Comparison of ENCODE assay signal across 19 cellular contexts in the genomic region with DNA sequence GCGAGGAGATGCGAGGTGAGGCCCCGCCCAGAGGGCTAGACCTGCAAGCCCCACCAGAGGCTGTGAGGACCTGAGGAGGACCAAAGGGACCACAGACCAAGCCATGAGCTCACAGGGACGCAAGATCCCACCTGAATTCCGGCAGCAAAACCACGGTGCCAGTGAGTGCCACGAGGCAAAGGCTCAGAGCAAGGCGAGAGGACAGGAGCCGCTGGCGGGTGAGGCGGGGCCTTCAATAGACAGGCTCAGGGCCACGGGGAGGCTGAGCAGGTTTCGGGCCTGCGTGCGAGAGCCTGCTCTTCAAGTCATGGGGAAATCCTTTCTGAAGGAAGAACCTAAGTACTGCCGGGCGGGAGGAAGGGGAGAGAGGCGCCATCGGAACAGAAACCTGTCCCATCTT. TPM values are rescaled to one million over a fixed set of nuclear protein-coding genes. Genes with fewer than 3 reads are reported as not detected.
DNase-seq lines count a peak whose midpoint lies in the region; ATAC-seq and TF ChIP-seq lines count a peak whose summit lies in the region.
"Had no signal": no experiment of that assay in that cellular context is flagged by ENCODE, and none has a peak within 500 bp of the region (broad histone marks: within the 10 kb centered on the region; RNA-seq: fewer than 3 reads in every experiment).

No MANE protein-coding gene starts in this region.

- no peaks in the 10 kb centered on the region for H3K27me3 Mint-ChIP-seq in activated naive CD8-positive, alpha-beta T cell
- no peaks in the 10 kb centered on the region for H3K27me3 Mint-ChIP-seq in activated naive CD8-positive, alpha-beta T cell treated with anti-CD3 and anti-CD28 coated beads, Interleukin-2, amount 50 U/mL, for 24 hours
- H3K27me3 Mint-ChIP-seq in chondrocyte (ENCODE audit: low read depth): no peaks in the 10 kb centered on the region
- H3K27me3 Mint-ChIP-seq in neural progenitor cell (ENCODE audit: insufficient read depth, low read depth): peaks cover 8% of the 10 kb centered on the region
- H3K27me3 Mint-ChIP-seq: B cell; CD4-positive, alpha-beta memory T cell had no signal

- H3K4me2 ChIP-seq in neural progenitor cell: no peak overlapping the region

- TF ChIP-seq CTCF in chondrocyte (IDR thresholded peaks at IDR 0.05): no peak
- no peak for TF ChIP-seq CTCF in neural progenitor cell (IDR thresholded peaks at IDR 0.05)
- TF ChIP-seq CTCF in vagina (IDR thresholded peaks at IDR 0.05): no peak

- no peak for TF ChIP-seq POLR2A in vagina (IDR thresholded peaks at IDR 0.05)

- H3K9me3 Mint-ChIP-seq in activated naive CD8-positive, alpha-beta T cell (ENCODE audit: low read depth): no peaks in the 10 kb centered on the region
- H3K9me3 Mint-ChIP-seq in activated naive CD8-positive, alpha-beta T cell treated with anti-CD3 and anti-CD28 coated beads, Interleukin-2, amount 50 U/mL, for 24 hours: no peaks in the 10 kb centered on the region
- H3K9me3 Mint-ChIP-seq in chondrocyte (ENCODE audit: low read depth) (no peaks in the 10 kb centered on the region), neural progenitor cell (no peaks in the 10 kb centered on the region)
- H3K9me3 Mint-ChIP-seq: CD4-positive, alpha-beta memory T cell; HFFc6 had no signal

- H3K27me3 ChIP-seq in neural progenitor cell: no peaks in the 10 kb centered on the region
- H3K27me3 ChIP-seq in vagina: no peaks in the 10 kb centered on the region

- H3F3A ChIP-seq in neural progenitor cell (ENCODE audit: low read depth): no peaks in the 10 kb centered on the region

- peaks cover 16% of the 10 kb centered on the region for H4K20me1 ChIP-seq in neural progenitor cell (ENCODE audit: low read depth)

- H3K4me3 Mint-ChIP-seq in activated naive CD8-positive, alpha-beta T cell: no peak overlapping the region
- no peak overlapping the region for H3K4me3 Mint-ChIP-seq in activated naive CD8-positive, alpha-beta T cell treated with anti-CD3 and anti-CD28 coated beads, Interleukin-2, amount 50 U/mL, for 24 hours
- H3K4me3 Mint-ChIP-seq in chondrocyte (ENCODE audit: unreplicated experiment) (no peak overlapping the region), neural progenitor cell (no peak overlapping the region)
- H3K4me3 Mint-ChIP-seq: B cell; CD4-positive, alpha-beta memory T cell; HFFc6 had no signal

- H3K27ac ChIP-seq in neural progenitor cell (no peak overlapping the region), vagina (no peak overlapping the region)

- peak overlapping the region; percentile 28 for H3K27ac Mint-ChIP-seq in activated naive CD8-positive, alpha-beta T cell
- no peak overlapping the region for H3K27ac Mint-ChIP-seq in activated naive CD8-positive, alpha-beta T cell treated with anti-CD3 and anti-CD28 coated beads, Interleukin-2, amount 50 U/mL, for 24 hours
- H3K27ac Mint-ChIP-seq in chondrocyte (ENCODE audit: unreplicated experiment) (peak overlapping the region; percentile 41), neural progenitor cell (peak overlapping the region; percentile 25)
- H3K27ac Mint-ChIP-seq: B cell, HFFc6 had no signal

- no peaks in the 10 kb centered on the region for H3K9me3 ChIP-seq in neural progenitor cell (ENCODE audit: low read depth)
- no peaks in the 10 kb centered on the region for H3K9me3 ChIP-seq in vagina

- H2AFZ ChIP-seq in neural progenitor cell (replicated peaks): no peak overlapping the region

- no peak for ATAC-seq in activated naive CD8-positive, alpha-beta T cell treated with anti-CD3 and anti-CD28 coated beads, Interleukin-2, amount 50 U/mL, for 24 hours
- ATAC-seq: HepG2 had no signal

- H3K79me2 ChIP-seq in neural progenitor cell (ENCODE audit: low read depth): peaks cover 23% of the 10 kb centered on the region

- H3K4me3 ChIP-seq in neural progenitor cell: no peak overlapping the region
- H3K4me3 ChIP-seq in vagina: no peak overlapping the region

- H3K36me3 ChIP-seq in neural progenitor cell (no peaks in the 10 kb centered on the region), vagina (no peaks in the 10 kb centered on the region)

- no peaks in the 10 kb centered on the region for H3K36me3 Mint-ChIP-seq in activated naive CD8-positive, alpha-beta T cell
- no peaks in the 10 kb centered on the region for H3K36me3 Mint-ChIP-seq in activated naive CD8-positive, alpha-beta T cell treated with anti-CD3 and anti-CD28 coated beads, Interleukin-2, amount 50 U/mL, for 24 hours (ENCODE audit: low read depth)
- H3K36me3 Mint-ChIP-seq in chondrocyte (ENCODE audit: low read depth) (no peaks in the 10 kb centered on the region), neural progenitor cell (peaks cover 2% of the 10 kb centered on the region)

- intact Hi-C loops in vagina (cut with DNase I): no loop called here

- H3K4me1 ChIP-seq in neural progenitor cell (no peaks in the 10 kb centered on the region), vagina (peaks cover 12% of the 10 kb centered on the region)

- DNase-seq in activated naive CD8-positive, alpha-beta T cell treated with anti-CD3 and anti-CD28 coated beads, Interleukin-2, amount 50 U/mL, for 24 hours: no peak
- DNase-seq in chondrocyte (ENCODE audit: low spot score): no peak
- DNase-seq in neural progenitor cell (ENCODE audit: low spot score): no peak
- DNase-seq in stimulated activated naive CD4-positive, alpha-beta T cell treated with Interleukin-2 at 50 U/mL for 16 hours (lab: John Stamatoyannopoulos, UW): no peak
- DNase-seq in vagina (ENCODE audit: extremely low spot score in 2 of 2): no peak
- no peak for DNase-seq in activated T-cell treated with anti-CD3 and anti-CD28 coated beads, Interleukin-2, amount 50 U/mL, for 1 hour
- no peak for DNase-seq in NCI-H2227 treated with DMSO at 0.1 percent for 48 hours (lab: John Stamatoyannopoulos, UW)
- DNase-seq: C1 segment of cervical spinal cord; CD4-positive, alpha-beta memory T cell; COR-L47; DMS153; DND-41; GDM1; HCEC 1CT; HFFc6 had no signal

- no peak overlapping the region for H3K9ac ChIP-seq in neural progenitor cell

- H3K4me1 Mint-ChIP-seq in activated naive CD8-positive, alpha-beta T cell (ENCODE audit: low read depth): peaks cover 1% of the 10 kb centered on the region
- H3K4me1 Mint-ChIP-seq in activated naive CD8-positive, alpha-beta T cell treated with anti-CD3 and anti-CD28 coated beads, Interleukin-2, amount 50 U/mL, for 24 hours: no peaks in the 10 kb centered on the region
- peaks cover 15% of the 10 kb centered on the region for H3K4me1 Mint-ChIP-seq in chondrocyte (ENCODE audit: low read depth)
- no peaks in the 10 kb centered on the region for H3K4me1 Mint-ChIP-seq in neural progenitor cell
- H3K4me1 Mint-ChIP-seq: B cell had no signal

RNA-seq across cellular contexts. Expression of gene TMEM240, which starts 7.1 kb away (rescaled TPM):
- total RNA-seq in chondrocyte (3.6 to 6.1 TPM (median 5.8 TPM) in 3 replicates), neural progenitor cell (ENCODE audit: low replicate concordance) (8.0 and 13.3 TPM in 2 replicates), vagina (3.9 TPM)
- total RNA-seq: H4, HepG2 had no signal

RNA-seq across cellular contexts. Expression of gene SSU72, which starts 27.2 kb away (rescaled TPM):
- total RNA-seq in chondrocyte: 99.7 to 129 TPM (median 100 TPM) in 3 replicates
- 82.5 and 94.1 TPM in 2 replicates for total RNA-seq in neural progenitor cell (ENCODE audit: low replicate concordance)
- 105 TPM for total RNA-seq in vagina

RNA-seq across cellular contexts. Expression of gene ATAD3A, which starts 35.5 kb away (rescaled TPM):
- total RNA-seq in chondrocyte (29.9 to 39.6 TPM (median 34.6 TPM) in 3 replicates), neural progenitor cell (ENCODE audit: low replicate concordance) (7.8 and 25.1 TPM in 2 replicates), vagina (21.9 TPM)

RNA-seq across cellular contexts. Expression of gene FNDC10, which starts 52.5 kb away (rescaled TPM):
- total RNA-seq in chondrocyte (23.3 to 32.6 TPM (median 24.8 TPM) in 3 replicates), neural progenitor cell (ENCODE audit: low replicate concordance) (2.5 and 7.8 TPM in 2 replicates), vagina (6.1 TPM)
